18 cellular contexts compared by ENCODE assay signal in genomic region chr11:105229758-105230157, GRCh38.
"Had no signal": no experiment of that assay in that cellular context is flagged by ENCODE, and none has a peak within 500 bp of the region (broad histone marks: within the 10 kb centered on the region; RNA-seq: fewer than 3 reads in every experiment).

No MANE protein-coding gene starts in this region.

- DNase-seq: activated B cell treated with CpG ODN at 0.5 μM for 24 hours; activated CD4-positive, alpha-beta T cell treated with anti-CD3 and anti-CD28 coated beads for 48 hours; activated CD8-positive, alpha-beta T cell treated with anti-CD3 and anti-CD28 coated beads for 36 hours; activated effector memory CD4-positive, alpha-beta T cell treated with anti-CD3 and anti-CD28 coated beads, Interleukin-2, amount 50 U/mL, for 16 hours; activated T-cell treated with anti-CD3 and anti-CD28 coated beads, Interleukin-2, amount 50 U/mL, for 48 hours; dorsolateral prefrontal cortex; endodermal cell; glutamatergic neuron; hypothalamus; kidney; left ventricle myocardium inferior; stimulated activated CD4-positive, alpha-beta T cell treated with anti-CD3 and anti-CD28 coated beads, Interleukin-12 subunit alpha, Interleukin-12 subunit beta, amount 100 ng/mL, for 4 hours; stimulated activated CD4-positive, alpha-beta T cell treated with anti-CD3 and anti-CD28 coated beads, Interleukin-2, amount 100 ng/mL, for 24 hours; stomach; testis; upper lobe of left lung had no signal

- H3K27ac Mint-ChIP-seq: activated B cell treated with CpG ODN at 0.5 μM for 24 hours; activated CD8-positive, alpha-beta T cell treated with anti-CD3 and anti-CD28 coated beads for 36 hours; activated naive CD4-positive, alpha-beta T cell treated with anti-CD3 and anti-CD28 coated beads, Interleukin-2, amount 50 U/mL, for 72 hours; endodermal cell; nephron had no signal

- H3K27me3 Mint-ChIP-seq: activated B cell treated with CpG ODN at 0.5 μM for 24 hours had no signal

- H3K9me3 ChIP-seq: left ventricle myocardium inferior, stomach, testis, upper lobe of left lung had no signal

- FAIRE-seq: kidney had no signal

- H3K27ac ChIP-seq: dorsolateral prefrontal cortex, left ventricle myocardium inferior, stomach, testis, upper lobe of left lung had no signal

- H3K4me1 Mint-ChIP-seq: activated B cell treated with CpG ODN at 0.5 μM for 24 hours, endodermal cell had no signal

- ATAC-seq: activated CD8-positive, alpha-beta T cell treated with anti-CD3 and anti-CD28 coated beads for 36 hours; activated naive CD4-positive, alpha-beta T cell treated with anti-CD3 and anti-CD28 coated beads, Interleukin-2, amount 50 U/mL, for 72 hours had no signal

- H3K36me3 Mint-ChIP-seq: activated naive CD4-positive, alpha-beta T cell treated with anti-CD3 and anti-CD28 coated beads, Interleukin-2, amount 50 U/mL, for 72 hours had no signal

- H3K27me3 ChIP-seq: stomach, testis, upper lobe of left lung had no signal

- H3K4me3 ChIP-seq: dorsolateral prefrontal cortex, left ventricle myocardium inferior, stomach, testis, upper lobe of left lung had no signal

- H3K4me3 Mint-ChIP-seq: activated B cell treated with CpG ODN at 0.5 μM for 24 hours; activated CD8-positive, alpha-beta T cell treated with anti-CD3 and anti-CD28 coated beads for 36 hours; endodermal cell; nephron had no signal

- H3K9me3 Mint-ChIP-seq: activated B cell treated with CpG ODN at 0.5 μM for 24 hours; activated CD8-positive, alpha-beta T cell treated with anti-CD3 and anti-CD28 coated beads for 36 hours; activated naive CD4-positive, alpha-beta T cell treated with anti-CD3 and anti-CD28 coated beads, Interleukin-2, amount 50 U/mL, for 72 hours; endodermal cell; nephron had no signal
